ENCODE assay signal across 24 cellular contexts in genomic region chr6:132314432-132314831, GRCh38.
DNase-seq lines count a peak whose midpoint lies in the region; ATAC-seq and TF ChIP-seq lines count a peak whose summit lies in the region.
"Had no signal": no experiment of that assay in that cellular context is flagged by ENCODE, and none has a peak within 500 bp of the region (broad histone marks: within the 10 kb centered on the region; RNA-seq: fewer than 3 reads in every experiment).

No MANE protein-coding gene starts in this region.

- H3K36me3 ChIP-seq in mesendoderm (ENCODE audit: control insufficient read depth, insufficient read depth, low read length) (no peaks in the 10 kb centered on the region), body of pancreas (replicated peaks in 1 of 2; ENCODE audit: insufficient read depth in 1 of 2, low read depth in 2 of 2) (no peaks in the 10 kb centered on the region)

- H3K9ac ChIP-seq in mesendoderm (ENCODE audit: low read length) = no peak overlapping the region

- no peak overlapping the region for H3K27ac Mint-ChIP-seq in activated naive CD8-positive, alpha-beta T cell treated with anti-CD3 and anti-CD28 coated beads, Interleukin-2, amount 50 U/mL, for 24 hours
- H3K27ac Mint-ChIP-seq: CD8-positive, alpha-beta T cell; GM23338; mesothelial cell of epicardium; stimulated activated naive CD8-positive, alpha-beta T cell treated with anti-CD3 and anti-CD28 coated beads, Interleukin-15, Interleukin-2, amounts not matched to agents 100 ng/mL and 50 ng/mL, for 24 hours had no signal

- H3K27ac ChIP-seq in mesendoderm (ENCODE audit: low read depth, low read length) = no peak overlapping the region
- no peak overlapping the region for H3K27ac ChIP-seq in body of pancreas
- H3K27ac ChIP-seq: tibial nerve had no signal

- peaks cover 0 to 15% (median 0%) of the 10 kb centered on the region in 3 donors for H3K9me3 ChIP-seq in body of pancreas

- no peak overlapping the region for H2AK5ac ChIP-seq in mesendoderm (ENCODE audit: low read length)

- no peak overlapping the region for H3K4me3 Mint-ChIP-seq in activated naive CD8-positive, alpha-beta T cell treated with anti-CD3 and anti-CD28 coated beads, Interleukin-2, amount 50 U/mL, for 24 hours
- H3K4me3 Mint-ChIP-seq: CD8-positive, alpha-beta T cell; GM23338; mesothelial cell of epicardium; stimulated activated naive CD8-positive, alpha-beta T cell treated with anti-CD3 and anti-CD28 coated beads, Interleukin-15, Interleukin-2, amounts not matched to agents 100 ng/mL and 50 ng/mL, for 24 hours had no signal

- TF ChIP-seq CTCF in body of pancreas (IDR thresholded peaks at IDR 0.05) = no peak

- no peak for TF ChIP-seq POLR2A in body of pancreas (IDR thresholded peaks at IDR 0.05)

- H3K56ac ChIP-seq in mesendoderm (ENCODE audit: low read length) = no peak overlapping the region

- no peaks in the 10 kb centered on the region for H3K79me2 ChIP-seq in mesendoderm (ENCODE audit: control insufficient read depth, insufficient read depth, low read length)

- H3K27me3 Mint-ChIP-seq in activated naive CD8-positive, alpha-beta T cell treated with anti-CD3 and anti-CD28 coated beads, Interleukin-2, amount 50 U/mL, for 24 hours = peaks cover 3% of the 10 kb centered on the region

- H3K9me3 Mint-ChIP-seq in activated naive CD8-positive, alpha-beta T cell treated with anti-CD3 and anti-CD28 coated beads, Interleukin-2, amount 50 U/mL, for 24 hours = peaks cover 21% of the 10 kb centered on the region

- H2BK120ac ChIP-seq in mesendoderm (ENCODE audit: low read depth, low read length) = no peak overlapping the region

- H3K23ac ChIP-seq in mesendoderm (ENCODE audit: low read length) = no peak overlapping the region

- H2BK5ac ChIP-seq in mesendoderm (ENCODE audit: low read length) = no peak overlapping the region

- H3K36me3 Mint-ChIP-seq in activated naive CD8-positive, alpha-beta T cell treated with anti-CD3 and anti-CD28 coated beads, Interleukin-2, amount 50 U/mL, for 24 hours (ENCODE audit: low read depth) = peaks cover 3% of the 10 kb centered on the region
- H3K36me3 Mint-ChIP-seq: CD8-positive, alpha-beta T cell had no signal

- no CpG with 5 or more reads among the region's 3 CpGs for WGBS in mesendoderm (ENCODE audit: extremely low coverage, insufficient coverage, low lambda C conversion rate)
- WGBS in body of pancreas, 2 donors = 21 to 41% methylated on average over 3 of the region's 3 CpGs

- intact Hi-C loops in body of pancreas (cut with DNase I) = no loop called here

- no peaks in the 10 kb centered on the region for H3K4me1 ChIP-seq in mesendoderm (ENCODE audit: control insufficient read depth, low read depth, low read length)
- H3K4me1 ChIP-seq in body of pancreas = no peaks in the 10 kb centered on the region

- ATAC-seq in GM18907 (IDR thresholded peaks at IDR 0.05; ENCODE audit: unreplicated experiment) = peak; percentile 95
- ATAC-seq in GM21619 (IDR thresholded peaks at IDR 0.05; ENCODE audit: unreplicated experiment) = peak; percentile 95
- ATAC-seq in HG03432 (IDR thresholded peaks at IDR 0.05; ENCODE audit: unreplicated experiment) = peak; percentile 96
- no peak for ATAC-seq in body of pancreas
- no peak for ATAC-seq in activated naive CD8-positive, alpha-beta T cell treated with anti-CD3 and anti-CD28 coated beads, Interleukin-2, amount 50 U/mL, for 24 hours
- ATAC-seq: CD8-positive, alpha-beta T cell; GM23338 had no signal

- H2BK15ac ChIP-seq in mesendoderm (replicated peaks; ENCODE audit: low read depth) = no peak overlapping the region

- H3K27me3 ChIP-seq in mesendoderm (ENCODE audit: insufficient read depth, low read length, poor library complexity) (no peaks in the 10 kb centered on the region), body of pancreas (no peaks in the 10 kb centered on the region)
- H3K27me3 ChIP-seq: tibial nerve had no signal

- H3K4me3 ChIP-seq in mesendoderm (ENCODE audit: low read length) (no peak overlapping the region), body of pancreas (no peak overlapping the region)
- H3K4me3 ChIP-seq: GM23338, tibial nerve had no signal

- no peak overlapping the region for H4K8ac ChIP-seq in mesendoderm (ENCODE audit: low read depth, low read length)

- H3K18ac ChIP-seq in mesendoderm (ENCODE audit: low read length) = no peak overlapping the region

- no peak overlapping the region for H4K5ac ChIP-seq in mesendoderm (ENCODE audit: low read length)

- H3K4ac ChIP-seq in mesendoderm (ENCODE audit: low read depth, low read length) = no peak overlapping the region

- DNase-seq in mesendoderm (peak; percentile 19), NCI-H1694 (lab: John Stamatoyannopoulos, UW) (no peak), body of pancreas (no peak)
- no peak for DNase-seq in activated naive CD8-positive, alpha-beta T cell treated with anti-CD3 and anti-CD28 coated beads, Interleukin-2, amount 50 U/mL, for 24 hours
- DNase-seq: activated CD4-positive, alpha-beta T cell treated with anti-CD3 and anti-CD28 coated beads, Interleukin-2, amount 50 U/mL, for 48 hours; activated naive CD4-positive, alpha-beta T cell treated with Interleukin-2 at 50 U/mL for 16 hours; activated T-cell treated with anti-CD3 and anti-CD28 coated beads for 4 hours; anterior cingulate cortex; CD8-positive, alpha-beta T cell; cerebellar nuclear complex; DMS79 treated with DMSO at 0.1 percent for 48 hours; effector CD8-positive, alpha-beta T cell; Kasumi-1; NCI-H1092; NCI-H2081 treated with DMSO at 0.1 percent for 48 hours; posterior cingulate gyrus; Right ventricle myocardium superior had no signal

- no peaks in the 10 kb centered on the region for H3K4me1 Mint-ChIP-seq in activated naive CD8-positive, alpha-beta T cell treated with anti-CD3 and anti-CD28 coated beads, Interleukin-2, amount 50 U/mL, for 24 hours
- H3K4me1 Mint-ChIP-seq: GM23338 had no signal

- H3K4me2 ChIP-seq in mesendoderm (ENCODE audit: low read length) = no peak overlapping the region
- H3K4me2 ChIP-seq: GM23338 had no signal

- no peaks in the 10 kb centered on the region for H3K79me1 ChIP-seq in mesendoderm (ENCODE audit: low read length)

Comparison
In these comparisons a context has a peak if more than half of its experiments do, and no peak if none do; other contexts are left out.
1. ATAC-seq: peak in GM18907 (single experiment), GM21619 (single experiment) and HG03432 (single experiment); none in body of pancreas (single experiment) and activated naive CD8-positive, alpha-beta T cell treated with anti-CD3 and anti-CD28 coated beads, Interleukin-2, amount 50 U/mL, for 24 hours (single experiment).